ENCODE assay signal across 1 cellular context in the genomic region with DNA sequence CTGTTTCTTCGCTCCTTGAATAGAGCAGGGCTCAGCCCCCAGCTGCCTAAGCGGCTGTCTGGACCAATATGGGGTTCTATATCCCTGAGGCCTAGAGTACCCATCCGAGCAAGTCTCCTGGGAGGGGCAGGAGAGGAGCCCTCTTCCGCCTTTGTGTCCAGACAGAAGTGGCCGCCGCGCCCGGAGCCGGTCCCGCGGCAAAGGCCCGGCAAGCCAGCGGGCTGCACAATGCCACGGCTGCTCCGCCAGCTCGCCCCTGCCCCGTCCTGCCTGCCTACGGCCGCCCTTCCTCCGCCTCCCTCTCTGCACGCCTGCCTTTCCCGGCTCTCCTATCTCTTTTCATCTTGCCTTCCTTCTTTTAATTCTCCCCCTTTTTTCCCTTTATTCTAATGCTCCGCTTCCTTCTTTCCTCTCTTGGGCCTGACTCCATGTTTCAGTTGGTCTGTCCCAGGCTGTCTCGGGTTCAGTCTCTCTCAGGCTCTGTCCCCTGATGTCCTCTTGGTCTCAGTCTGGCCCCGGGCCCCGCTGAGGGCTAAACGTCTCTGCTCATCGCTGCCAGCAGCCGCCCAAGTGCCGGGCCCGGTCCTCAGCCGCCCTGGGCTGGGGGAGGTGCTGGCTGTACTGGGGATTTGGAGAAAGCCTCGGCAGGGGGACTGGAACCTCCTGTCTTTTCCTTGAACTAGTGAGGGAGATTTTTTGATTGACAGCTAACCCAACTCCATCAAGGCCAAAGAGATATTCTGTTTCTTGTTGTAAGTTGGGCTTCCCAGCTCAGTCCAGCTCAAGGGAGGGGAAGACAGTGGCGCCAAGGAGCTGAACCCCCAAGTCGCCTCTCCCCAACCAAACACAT.
TF ChIP-seq lines count a peak whose summit lies in the region.

No MANE protein-coding gene starts in this region.

TF ChIP-seq in K562, 482 proteins besides CTCF, POLR2A, EP300 and RAD21:
- no peak for TF ChIP-seq HEY1 (CRISPR knock-in tag; IDR thresholded peaks at IDR 0.05; ENCODE audit: borderline replicate concordance)
- no peak for TF ChIP-seq TEAD1 (CRISPR knock-in tag; IDR thresholded peaks at IDR 0.05)
- peak; percentile 44 for TF ChIP-seq MEIS2 (IDR thresholded peaks at IDR 0.05; ENCODE audit: partially characterized antibody)
- TF ChIP-seq MYC (IDR thresholded peaks at IDR 0.05; ENCODE audit: low read depth, low read length) = no peak
- no peak for TF ChIP-seq MYC (CRISPR knock-in tag; IDR thresholded peaks at IDR 0.05; ENCODE audit: borderline replicate concordance, low read depth)
- TF ChIP-seq, protein P1, sequence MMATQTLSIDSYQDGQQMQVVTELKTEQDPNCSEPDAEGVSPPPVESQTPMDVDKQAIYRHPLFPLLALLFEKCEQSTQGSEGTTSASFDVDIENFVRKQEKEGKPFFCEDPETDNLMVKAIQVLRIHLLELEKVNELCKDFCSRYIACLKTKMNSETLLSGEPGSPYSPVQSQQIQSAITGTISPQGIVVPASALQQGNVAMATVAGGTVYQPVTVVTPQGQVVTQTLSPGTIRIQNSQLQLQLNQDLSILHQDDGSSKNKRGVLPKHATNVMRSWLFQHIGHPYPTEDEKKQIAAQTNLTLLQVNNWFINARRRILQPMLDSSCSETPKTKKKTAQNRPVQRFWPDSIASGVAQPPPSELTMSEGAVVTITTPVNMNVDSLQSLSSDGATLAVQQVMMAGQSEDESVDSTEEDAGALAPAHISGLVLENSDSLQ (IDR thresholded peaks at IDR 0.05) = peak; percentile 96
- no peak for TF ChIP-seq CAMTA2 (CRISPR knock-in tag; conservative IDR thresholded peaks at IDR 0.05)
- TF ChIP-seq SRF (CRISPR knock-in tag; IDR thresholded peaks at IDR 0.05) = 0 out of 4 replicates have a peak, but pooled peaks of 1 of the 2 experiments have one; percentile 23
- peak; percentile 22; the same call in 1 of the 2 replicates for TF ChIP-seq ZFX (CRISPR knock-in tag; IDR thresholded peaks at IDR 0.05)
- TF ChIP-seq PURB (CRISPR knock-in tag; IDR thresholded peaks at IDR 0.05; ENCODE audit: low read depth) = no peak
- TF ChIP-seq CBX5 (IDR thresholded peaks at IDR 0.05; ENCODE audit: borderline replicate concordance, low read depth) = no peak
- TF ChIP-seq, protein P2, sequence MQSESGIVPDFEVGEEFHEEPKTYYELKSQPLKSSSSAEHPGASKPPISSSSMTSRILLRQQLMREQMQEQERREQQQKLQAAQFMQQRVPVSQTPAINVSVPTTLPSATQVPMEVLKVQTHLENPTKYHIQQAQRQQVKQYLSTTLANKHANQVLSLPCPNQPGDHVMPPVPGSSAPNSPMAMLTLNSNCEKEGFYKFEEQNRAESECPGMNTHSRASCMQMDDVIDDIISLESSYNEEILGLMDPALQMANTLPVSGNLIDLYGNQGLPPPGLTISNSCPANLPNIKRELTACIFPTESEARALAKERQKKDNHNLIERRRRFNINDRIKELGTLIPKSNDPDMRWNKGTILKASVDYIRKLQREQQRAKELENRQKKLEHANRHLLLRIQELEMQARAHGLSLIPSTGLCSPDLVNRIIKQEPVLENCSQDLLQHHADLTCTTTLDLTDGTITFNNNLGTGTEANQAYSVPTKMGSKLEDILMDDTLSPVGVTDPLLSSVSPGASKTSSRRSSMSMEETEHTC (IDR thresholded peaks at IDR 0.05) = no peak
- no peak for TF ChIP-seq ZNF77 (CRISPR knock-in tag; IDR thresholded peaks at IDR 0.05)
- TF ChIP-seq, protein P3, sequence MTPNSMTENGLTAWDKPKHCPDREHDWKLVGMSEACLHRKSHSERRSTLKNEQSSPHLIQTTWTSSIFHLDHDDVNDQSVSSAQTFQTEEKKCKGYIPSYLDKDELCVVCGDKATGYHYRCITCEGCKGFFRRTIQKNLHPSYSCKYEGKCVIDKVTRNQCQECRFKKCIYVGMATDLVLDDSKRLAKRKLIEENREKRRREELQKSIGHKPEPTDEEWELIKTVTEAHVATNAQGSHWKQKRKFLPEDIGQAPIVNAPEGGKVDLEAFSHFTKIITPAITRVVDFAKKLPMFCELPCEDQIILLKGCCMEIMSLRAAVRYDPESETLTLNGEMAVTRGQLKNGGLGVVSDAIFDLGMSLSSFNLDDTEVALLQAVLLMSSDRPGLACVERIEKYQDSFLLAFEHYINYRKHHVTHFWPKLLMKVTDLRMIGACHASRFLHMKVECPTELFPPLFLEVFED (CRISPR knock-in tag; conservative IDR thresholded peaks at IDR 0.05) = 0 out of 2 replicates have a peak, but pooled peaks have one; percentile 8
- TF ChIP-seq RUNX1 (IDR thresholded peaks at IDR 0.05; ENCODE audit: low read depth) = no peak
- TF ChIP-seq, protein P4, sequence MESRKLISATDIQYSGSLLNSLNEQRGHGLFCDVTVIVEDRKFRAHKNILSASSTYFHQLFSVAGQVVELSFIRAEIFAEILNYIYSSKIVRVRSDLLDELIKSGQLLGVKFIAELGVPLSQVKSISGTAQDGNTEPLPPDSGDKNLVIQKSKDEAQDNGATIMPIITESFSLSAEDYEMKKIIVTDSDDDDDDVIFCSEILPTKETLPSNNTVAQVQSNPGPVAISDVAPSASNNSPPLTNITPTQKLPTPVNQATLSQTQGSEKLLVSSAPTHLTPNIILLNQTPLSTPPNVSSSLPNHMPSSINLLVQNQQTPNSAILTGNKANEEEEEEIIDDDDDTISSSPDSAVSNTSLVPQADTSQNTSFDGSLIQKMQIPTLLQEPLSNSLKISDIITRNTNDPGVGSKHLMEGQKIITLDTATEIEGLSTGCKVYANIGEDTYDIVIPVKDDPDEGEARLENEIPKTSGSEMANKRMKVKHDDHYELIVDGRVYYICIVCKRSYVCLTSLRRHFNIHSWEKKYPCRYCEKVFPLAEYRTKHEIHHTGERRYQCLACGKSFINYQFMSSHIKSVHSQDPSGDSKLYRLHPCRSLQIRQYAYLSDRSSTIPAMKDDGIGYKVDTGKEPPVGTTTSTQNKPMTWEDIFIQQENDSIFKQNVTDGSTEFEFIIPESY (CRISPR knock-in tag; IDR thresholded peaks at IDR 0.05) = 0 out of 2 replicates have a peak, but pooled peaks have one; percentile 31
- peak; percentile 13; the same call in 1 of the 2 replicates for TF ChIP-seq RBFOX2 (IDR thresholded peaks at IDR 0.05; ENCODE audit: low read depth, low read length)
- TF ChIP-seq ZC3H4 (CRISPR knock-in tag; IDR thresholded peaks at IDR 0.05; ENCODE audit: borderline replicate concordance) = 0 out of 2 replicates have a peak, but pooled peaks have one; percentile 43
- TF ChIP-seq, protein P5, sequence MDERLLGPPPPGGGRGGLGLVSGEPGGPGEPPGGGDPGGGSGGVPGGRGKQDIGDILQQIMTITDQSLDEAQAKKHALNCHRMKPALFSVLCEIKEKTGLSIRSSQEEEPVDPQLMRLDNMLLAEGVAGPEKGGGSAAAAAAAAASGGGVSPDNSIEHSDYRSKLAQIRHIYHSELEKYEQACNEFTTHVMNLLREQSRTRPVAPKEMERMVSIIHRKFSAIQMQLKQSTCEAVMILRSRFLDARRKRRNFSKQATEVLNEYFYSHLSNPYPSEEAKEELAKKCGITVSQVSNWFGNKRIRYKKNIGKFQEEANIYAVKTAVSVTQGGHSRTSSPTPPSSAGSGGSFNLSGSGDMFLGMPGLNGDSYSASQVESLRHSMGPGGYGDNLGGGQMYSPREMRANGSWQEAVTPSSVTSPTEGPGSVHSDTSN (CRISPR knock-in tag; IDR thresholded peaks at IDR 0.05; ENCODE audit: low read depth) = peak; percentile 52
- TF ChIP-seq, protein P5 (tag; conservative IDR thresholded peaks at IDR 0.05; ENCODE audit: low read depth) = peak; percentile 62
- peak; percentile 27; the same call in 1 of the 2 replicates for TF ChIP-seq POLR2G (IDR thresholded peaks at IDR 0.05; ENCODE audit: low read depth, low read length)
- TF ChIP-seq RBM14 (IDR thresholded peaks at IDR 0.05; ENCODE audit: borderline replicate concordance, insufficient read depth, low read depth, low read length) = 0 out of 2 replicates have a peak, but pooled peaks have one; percentile 45
